8 cellular contexts compared by ENCODE assay signal in the genomic region with DNA sequence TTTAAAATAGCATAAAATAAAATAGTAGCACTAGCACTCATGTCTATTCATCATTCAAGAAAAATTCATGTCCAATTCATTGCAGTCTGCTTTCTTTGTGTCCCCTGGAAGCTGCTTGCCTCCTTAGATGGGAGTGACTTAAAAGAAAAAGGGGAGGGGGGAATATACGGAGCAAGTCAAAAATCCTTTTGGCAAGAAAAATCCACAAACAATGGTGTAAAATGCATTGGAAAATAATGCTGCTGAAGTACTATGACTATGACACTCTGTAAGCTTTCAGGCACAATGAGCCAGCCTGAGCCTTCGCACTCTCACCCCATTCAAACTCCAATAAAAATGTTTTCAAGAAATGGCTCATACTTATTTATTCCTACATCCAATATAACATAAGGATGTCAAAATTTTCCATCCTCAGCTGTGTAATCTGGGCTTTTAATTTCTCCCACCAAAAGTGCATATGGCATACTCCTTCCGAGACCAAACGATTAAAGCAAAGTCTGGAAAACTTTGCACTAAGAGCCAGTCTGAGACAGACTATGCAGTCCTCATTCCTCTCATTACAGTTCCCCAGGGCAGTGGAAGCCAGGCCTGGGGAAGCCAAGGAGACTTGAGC. TPM values are rescaled to one million over a fixed set of nuclear protein-coding genes. Genes with fewer than 3 reads are reported as not detected.
A peak's percentile ranks its signal among the peaks of the same experiment; 100 is the strongest.
DNase-seq lines count a peak whose midpoint lies in the region; ATAC-seq and TF ChIP-seq lines count a peak whose summit lies in the region.

No MANE protein-coding gene starts in this region.

- H4K20me1 ChIP-seq in osteoblast (ENCODE audit: insufficient read depth, low read length), result no peaks in the 10 kb centered on the region

- H3K4me2 ChIP-seq in osteoblast (ENCODE audit: insufficient read depth, low read length), result peak overlapping the region; percentile 80

- peaks cover 28% of the 10 kb centered on the region for H3K4me1 ChIP-seq in osteoblast (ENCODE audit: insufficient read depth, low read length)

- H3K9me3 ChIP-seq in osteoblast (ENCODE audit: low read depth, low read length), result no peaks in the 10 kb centered on the region

- no peaks in the 10 kb centered on the region for H3K27me3 ChIP-seq in osteoblast (ENCODE audit: insufficient read depth, low read length)

- DNase-seq in GM12865 (ENCODE audit: low read depth), result no peak
- peak; percentile 33 for DNase-seq in SW480 (ENCODE audit: low spot score)
- no peak for DNase-seq in fibroblast of villous mesenchyme (ENCODE audit: low read depth)
- DNase-seq in osteoblast (ENCODE audit: insufficient read length, low spot score, missing footprints), result peak; percentile 77
- DNase-seq in OCI-M2 (lab: John Stamatoyannopoulos, UW; ENCODE audit: unreplicated experiment), result no peak
- no peak for DNase-seq in DMS 273 treated with DMSO at 0.1 percent for 48 hours (lab: John Stamatoyannopoulos, UW)
- no peak for DNase-seq in activated CD8-positive, alpha-beta memory T cell treated with anti-CD3 and anti-CD28 coated beads, Interleukin-2, amount 50 U/mL, for 4 hours

- H3K4me3 ChIP-seq in GM12865 (ENCODE audit: low read depth, low read length) (peak overlapping the region; percentile 64), fibroblast of villous mesenchyme (ENCODE audit: low read depth, low read length) (peak overlapping the region; percentile 79), osteoblast (ENCODE audit: insufficient read depth, low read length) (peak overlapping the region; percentile 87)

- peaks cover 57% of the 10 kb centered on the region for H3K79me2 ChIP-seq in osteoblast (ENCODE audit: insufficient read depth, low read length)

- TF ChIP-seq CTCF in GM12865 (IDR thresholded peaks at IDR 0.05; ENCODE audit: insufficient read depth, low read depth, low read length, missing control alignments) (no peak), fibroblast of villous mesenchyme (IDR thresholded peaks at IDR 0.05; ENCODE audit: insufficient read depth, low read depth, low read length) (no peak), osteoblast (IDR thresholded peaks at IDR 0.05; ENCODE audit: extremely low read depth, low read depth, low read length) (no peak)

- H3K36me3 ChIP-seq in osteoblast (ENCODE audit: insufficient read depth, low read length), result no peaks in the 10 kb centered on the region

- H3K27ac ChIP-seq in osteoblast (ENCODE audit: low read depth, low read length), result peak overlapping the region; percentile 93

- ATAC-seq in GM19035 (IDR thresholded peaks at IDR 0.05; ENCODE audit: unreplicated experiment), result no peak

- H2AFZ ChIP-seq in osteoblast (ENCODE audit: low read length), result no peak overlapping the region

RNA-seq across cellular contexts. Expression of gene NEDD9, which starts 0.8 kb away (rescaled TPM):
- total RNA-seq in fibroblast of villous mesenchyme (27.1 and 29.8 TPM in 2 replicates), osteoblast (23.0 and 32.9 TPM in 2 replicates)

Comparison
In these comparisons a context has a peak if more than half of its experiments do, and no peak if none do; other contexts are left out.
1. DNase-seq: peak in SW480 (single experiment) and osteoblast (single experiment); none in GM12865 (single experiment), fibroblast of villous mesenchyme (single experiment), OCI-M2 (single experiment), DMS 273 treated with DMSO at 0.1 percent for 48 hours (single experiment) and activated CD8-positive, alpha-beta memory T cell treated with anti-CD3 and anti-CD28 coated beads, Interleukin-2, amount 50 U/mL, for 4 hours (single experiment).
2. Peak in every context shown above with its lines, with median percentiles within 50 percentile points of each other: H3K4me3 ChIP-seq.